Comparison of ENCODE assay signal across 15 cellular contexts in genomic region chr21:46095814-46096595, GRCh38. TPM values are rescaled to one million over a fixed set of nuclear protein-coding genes. Genes with fewer than 3 reads are reported as not detected.
A peak's percentile ranks its signal among the peaks of the same experiment; 100 is the strongest.
DNase-seq lines count a peak whose midpoint lies in the region; ATAC-seq and TF ChIP-seq lines count a peak whose summit lies in the region.
"Had no signal": no experiment of that assay in that cellular context is flagged by ENCODE, and none has a peak within 500 bp of the region (broad histone marks: within the 10 kb centered on the region; RNA-seq: fewer than 3 reads in every experiment).

No MANE protein-coding gene starts in this region.

- ATAC-seq in WTC11 (no peak), HG03097 (IDR thresholded peaks at IDR 0.05; ENCODE audit: low FRiP score, unreplicated experiment) (no peak)
- no peak for ATAC-seq in stimulated activated effector memory CD8-positive, alpha-beta T cell treated with anti-CD3 and anti-CD28 coated beads, Interleukin-12 subunit alpha, Interleukin-12 subunit beta, amount 100 ng/mL, for 72 hours

- DNase-seq in activated CD8-positive, alpha-beta memory T cell treated with anti-CD3 and anti-CD28 coated beads for 24 hours, result peak; percentile 53
- DNase-seq in activated CD8-positive, alpha-beta memory T cell treated with anti-CD3 and anti-CD28 coated beads, Interleukin-2, amount 50 U/mL, for 4 hours, result no peak
- no peak for DNase-seq in WTC11 (ENCODE audit: low spot score)
- peak; percentile 13 to 80 for DNase-seq in lower leg skin (ENCODE audit: low spot score in 2 of 2)
- DNase-seq in stimulated activated effector memory CD8-positive, alpha-beta T cell treated with anti-CD3 and anti-CD28 coated beads, Interleukin-12 subunit alpha, Interleukin-12 subunit beta, amount 100 ng/mL, for 72 hours (ENCODE audit: low spot score in 2 of 2), result peak in 1 of 2 donors; percentile 43
- no peak for DNase-seq in NOMO-1 treated with dmso at 0.1 percent for 144 hours (lab: John Stamatoyannopoulos, UW; ENCODE audit: unreplicated experiment)
- no peak for DNase-seq in DMS79 treated with DMSO at 0.1 percent for 48 hours (lab: John Stamatoyannopoulos, UW)
- DNase-seq: ACHN; activated CD4-positive, CD25-positive, alpha-beta regulatory T cell; activated gamma-delta T cell treated with Interleukin-2 at 50 U/mL for 16 hours; caudate nucleus; NCI-H1105 treated with DMSO at 0.1 percent for 48 hours; OCI-M1; spleen had no signal

- POLR2A ChIA-PET in WTC11 (lab: Charles Lee), result interaction anchor here (0.6 kb wide), 1 partner anchor 192 kb away, joined by 6 read pairs; no protein-coding TSS in a partner anchor

- H3K36me3 Mint-ChIP-seq in WTC11, result peaks cover 29% of the 10 kb centered on the region
- peaks cover 5% of the 10 kb centered on the region for H3K36me3 Mint-ChIP-seq in stimulated activated effector memory CD8-positive, alpha-beta T cell treated with anti-CD3 and anti-CD28 coated beads, Interleukin-12 subunit alpha, Interleukin-12 subunit beta, amount 100 ng/mL, for 72 hours

- H3K27ac Mint-ChIP-seq in WTC11, result no peak overlapping the region
- H3K27ac Mint-ChIP-seq in stimulated activated effector memory CD8-positive, alpha-beta T cell treated with anti-CD3 and anti-CD28 coated beads, Interleukin-12 subunit alpha, Interleukin-12 subunit beta, amount 100 ng/mL, for 72 hours, result no peak overlapping the region

- TF ChIP-seq CTCF in WTC11 (IDR thresholded peaks at IDR 0.05) (no peak), lower leg skin (IDR thresholded peaks at IDR 0.05) (no peak)

- peaks cover 7% of the 10 kb centered on the region for H3K27me3 Mint-ChIP-seq in WTC11 (ENCODE audit: low read depth)

- peak overlapping the region; percentile 42; the same call in 1 of the 2 replicates for H3K4me3 Mint-ChIP-seq in WTC11
- peak overlapping the region; percentile 41 for H3K4me3 Mint-ChIP-seq in stimulated activated effector memory CD8-positive, alpha-beta T cell treated with anti-CD3 and anti-CD28 coated beads, Interleukin-12 subunit alpha, Interleukin-12 subunit beta, amount 100 ng/mL, for 72 hours

- intact Hi-C loops in lower leg skin (cut with DNase I; ENCODE audit: low total_unique reads), result loop anchor here (10.0 kb wide), 1 partner anchor 121 kb away; no protein-coding TSS in a partner anchor

- peaks cover 6% of the 10 kb centered on the region for H3K4me1 Mint-ChIP-seq in WTC11
- peaks cover 23% of the 10 kb centered on the region for H3K4me1 Mint-ChIP-seq in stimulated activated effector memory CD8-positive, alpha-beta T cell treated with anti-CD3 and anti-CD28 coated beads, Interleukin-12 subunit alpha, Interleukin-12 subunit beta, amount 100 ng/mL, for 72 hours

- no peak for TF ChIP-seq POLR2A in lower leg skin (IDR thresholded peaks at IDR 0.05)

- CTCF ChIA-PET in WTC11 (lab: Charles Lee), result interaction anchor here (5.0 kb wide), 1 partner anchor 124 kb away, joined by 33 read pairs; no protein-coding TSS in a partner anchor

- WGBS in lower leg skin, 2 donors, result 83 to 91% methylated on average over 12 of the region's 12 CpGs

- H3K4me3 ChIP-seq in lower leg skin (ENCODE audit: low read depth, poor library complexity, severe bottlenecking), result no peak overlapping the region

- H3K9me3 Mint-ChIP-seq in WTC11, result peaks cover 26% of the 10 kb centered on the region
- H3K9me3 Mint-ChIP-seq in stimulated activated effector memory CD8-positive, alpha-beta T cell treated with anti-CD3 and anti-CD28 coated beads, Interleukin-12 subunit alpha, Interleukin-12 subunit beta, amount 100 ng/mL, for 72 hours, result peaks cover 3% of the 10 kb centered on the region

TF ChIP-seq in WTC11, 78 proteins besides CTCF, POLR2A, EP300 and RAD21 (continues in another document):
- TF ChIP-seq AR (CRISPR knock-in tag; IDR thresholded peaks at IDR 0.05), result no peak
- no peak for TF ChIP-seq GABPB1 (CRISPR knock-in tag; IDR thresholded peaks at IDR 0.05)
- TF ChIP-seq AFF4 (CRISPR knock-in tag; IDR thresholded peaks at IDR 0.05; ENCODE audit: borderline replicate concordance), result no peak
- TF ChIP-seq SOX15 (CRISPR knock-in tag; IDR thresholded peaks at IDR 0.05), result no peak
- no peak for TF ChIP-seq MAX (CRISPR knock-in tag; IDR thresholded peaks at IDR 0.05)
- no peak for TF ChIP-seq ATF1 (CRISPR knock-in tag; IDR thresholded peaks at IDR 0.05)
- TF ChIP-seq ZMAT4 (CRISPR knock-in tag; IDR thresholded peaks at IDR 0.05), result no peak
- no peak for TF ChIP-seq ZNF263 (CRISPR knock-in tag; IDR thresholded peaks at IDR 0.05; ENCODE audit: low read depth)
- TF ChIP-seq NR2C2 (CRISPR knock-in tag; IDR thresholded peaks at IDR 0.05), result no peak
- no peak for TF ChIP-seq ZNF425 (CRISPR knock-in tag; conservative IDR thresholded peaks at IDR 0.05)
- no peak for TF ChIP-seq RORB (CRISPR knock-in tag; IDR thresholded peaks at IDR 0.05)
- TF ChIP-seq CREM (CRISPR knock-in tag; IDR thresholded peaks at IDR 0.05), result no peak

RNA-seq across cellular contexts. Expression of gene COL6A2, which starts 1.9 kb away (rescaled TPM):
- 111 to 138 TPM (median 138 TPM) in 3 replicates for total RNA-seq in WTC11 (2021)
- 100 to 1,000 TPM; 137 to 543 (median 164) TPM for total RNA-seq in lower leg skin

RNA-seq across cellular contexts. Expression of gene FTCD, which starts 59.4 kb away (rescaled TPM):
- 6.1 to 9.6 TPM (median 9.5 TPM) in 3 replicates for total RNA-seq in WTC11 (2021)
- total RNA-seq in lower leg skin, result under 1 TPM in 1 of 4 donors, not detected in 3; 0.29 TPM

Comparison
In these comparisons a context has a peak if more than half of its experiments do, and no peak if none do; other contexts are left out.
1. DNase-seq: peak in activated CD8-positive, alpha-beta memory T cell treated with anti-CD3 and anti-CD28 coated beads for 24 hours (single experiment) and lower leg skin (2 of 2); none in activated CD8-positive, alpha-beta memory T cell treated with anti-CD3 and anti-CD28 coated beads, Interleukin-2, amount 50 U/mL, for 4 hours (single experiment), WTC11 (single experiment), NOMO-1 treated with dmso at 0.1 percent for 144 hours (single experiment) and DMS79 treated with DMSO at 0.1 percent for 48 hours (single experiment).